21 cellular contexts compared by ENCODE assay signal in genomic region chr13:40464991-40465390, GRCh38.
"Had no signal": no experiment of that assay in that cellular context is flagged by ENCODE, and none has a peak within 500 bp of the region (broad histone marks: within the 10 kb centered on the region; RNA-seq: fewer than 3 reads in every experiment).

No MANE protein-coding gene starts in this region.

- H3K9me3 Mint-ChIP-seq: activated B cell treated with CpG ODN at 0.5 μM for 24 hours had no signal

- H3K4me1 Mint-ChIP-seq: activated CD4-positive, alpha-beta T cell treated with anti-CD3 and anti-CD28 coated beads, Interleukin-2, amount 10 ng/mL, durations not matched to agents 24 days and 14 days; central memory CD8-positive, alpha-beta T cell had no signal

- H3K4me3 Mint-ChIP-seq: activated CD4-positive, alpha-beta T cell treated with anti-CD3 and anti-CD28 coated beads, Interleukin-2, amount 10 ng/mL, durations not matched to agents 24 days and 14 days; activated naive CD4-positive, alpha-beta T cell treated with anti-CD3 and anti-CD28 coated beads, Interleukin-2, amount 50 U/mL, for 24 hours; central memory CD8-positive, alpha-beta T cell; T-helper 17 cell had no signal

- H3K27ac Mint-ChIP-seq: activated B cell treated with CpG ODN at 0.5 μM for 24 hours; activated CD4-positive, alpha-beta T cell treated with anti-CD3 and anti-CD28 coated beads, Interleukin-2, amount 10 ng/mL, durations not matched to agents 24 days and 14 days; activated naive CD4-positive, alpha-beta T cell treated with anti-CD3 and anti-CD28 coated beads, Interleukin-2, amount 50 U/mL, for 24 hours; T-helper 17 cell had no signal

- H3K36me3 Mint-ChIP-seq: activated naive CD4-positive, alpha-beta T cell treated with anti-CD3 and anti-CD28 coated beads, Interleukin-2, amount 50 U/mL, for 24 hours had no signal

- H3K4me1 ChIP-seq: breast epithelium had no signal

- H3K9me3 ChIP-seq: breast epithelium, MG63, SJSA1 had no signal

- H3K27me3 Mint-ChIP-seq: activated B cell treated with CpG ODN at 0.5 μM for 24 hours; activated CD4-positive, alpha-beta T cell treated with anti-CD3 and anti-CD28 coated beads, Interleukin-2, amount 10 ng/mL, durations not matched to agents 24 days and 14 days; activated naive CD4-positive, alpha-beta T cell treated with anti-CD3 and anti-CD28 coated beads, Interleukin-2, amount 50 U/mL, for 24 hours; central memory CD8-positive, alpha-beta T cell; T-helper 17 cell had no signal

- ATAC-seq: T-helper 17 cell had no signal

- H3K36me3 ChIP-seq: breast epithelium, MG63, SJSA1 had no signal

- H3K4me3 ChIP-seq: breast epithelium, MG63, SJSA1 had no signal

- DNase-seq: activated B cell treated with CpG ODN at 0.5 μM for 24 hours; activated CD4-positive, alpha-beta T cell treated with anti-CD3 and anti-CD28 coated beads for 1 hour; activated CD4-positive, alpha-beta T cell treated with anti-CD3 and anti-CD28 coated beads, Interleukin-2, amount 10 ng/mL, durations not matched to agents 24 days and 14 days; activated CD4-positive, alpha-beta T cell treated with anti-CD3 and anti-CD28 coated beads, Interleukin-2, amount 50 U/mL, for 48 hours; activated effector memory CD4-positive, alpha-beta T cell treated with Interleukin-2 at 50 U/mL for 16 hours; activated naive CD4-positive, alpha-beta T cell; activated T-cell treated with anti-CD3 and anti-CD28 coated beads, Interleukin-2, amount 50 U/mL, for 1 hour; aorta; KG1; MG63; MV-4-11; NCI-H1417 treated with DMSO at 0.1 percent for 48 hours; NCI-H1694; NCI-H526 treated with DMSO at 0.1 percent for 48 hours; NCI-H82; T-helper 17 cell; T-helper 9 cell had no signal

- H3K27ac ChIP-seq: breast epithelium, SJSA1 had no signal

- H3K27me3 ChIP-seq: breast epithelium, MG63, SJSA1 had no signal
